In genomic region chr11:43983221-43983795, GRCh38 we compare ENCODE assay signal across 20 cellular contexts. TPM values are rescaled to one million over a fixed set of nuclear protein-coding genes. Genes with fewer than 3 reads are reported as not detected.
DNase-seq lines count a peak whose midpoint lies in the region; ATAC-seq and TF ChIP-seq lines count a peak whose summit lies in the region.
"Had no signal": no experiment of that assay in that cellular context is flagged by ENCODE, and none has a peak within 500 bp of the region (broad histone marks: within the 10 kb centered on the region; RNA-seq: fewer than 3 reads in every experiment).

No MANE protein-coding gene starts in this region.

- H3K36me3 ChIP-seq in Panc1 (ENCODE audit: control insufficient read depth, insufficient read depth, low read length) (no peaks in the 10 kb centered on the region), osteoblast (ENCODE audit: insufficient read depth, low read length) (no peaks in the 10 kb centered on the region)

- BruUV-seq in Panc1 (replicated peaks; lab: Mats Ljungman, UMichigan) = no TSS peak

- TF ChIP-seq POLR2A in GM18505 (IDR thresholded peaks at IDR 0.05; ENCODE audit: borderline replicate concordance, extremely low read depth, insufficient read depth, insufficient read length) = no peak

- H3K27me3 ChIP-seq in Panc1 (ENCODE audit: control insufficient read depth, insufficient read depth, low read length) (peaks cover 3% of the 10 kb centered on the region; the same call in 1 of the 2 replicates), osteoblast (ENCODE audit: insufficient read depth, low read length) (peaks cover 5% of the 10 kb centered on the region)

- in situ Hi-C loops in Panc1 (cut with HindIII; ENCODE audit: low pct_unique_long_range_greater_than_20kb, low sequenced_read_pairs) = no loop called here

- no peaks in the 10 kb centered on the region for H3K79me2 ChIP-seq in osteoblast (ENCODE audit: insufficient read depth, low read length)

- ATAC-seq in Panc1 = peak; percentile 50; the same call in 1 of the 2 replicates
- ATAC-seq in GM18505 (IDR thresholded peaks at IDR 0.05; ENCODE audit: unreplicated experiment) = no peak

- no peaks in the 10 kb centered on the region for H3K4me1 ChIP-seq in Panc1 (ENCODE audit: control insufficient read depth, insufficient read depth, low read length)
- peaks cover 13% of the 10 kb centered on the region for H3K4me1 ChIP-seq in osteoblast (ENCODE audit: insufficient read depth, low read length)

- no peak overlapping the region for H2AFZ ChIP-seq in osteoblast (ENCODE audit: low read length)
- H2AFZ ChIP-seq: PC-9 had no signal

- H3K4me3 ChIP-seq in Panc1 (ENCODE audit: low read depth in 2 of 2, low read length in 2 of 2) (no peak overlapping the region), epithelial cell of proximal tubule (ENCODE audit: low read depth, low read length) (no peak overlapping the region), osteoblast (ENCODE audit: insufficient read depth, low read length) (no peak overlapping the region)
- H3K4me3 ChIP-seq: PC-9 had no signal

- intact Hi-C loops in Panc1 (cut with micrococcal nuclease; ENCODE audit: unreplicated experiment) = no loop called here

- POLR2A ChIA-PET in Panc1 (lab: Charles Lee) = no interaction called here

- H3K4me2 ChIP-seq in osteoblast (ENCODE audit: insufficient read depth, low read length) = no peak overlapping the region
- H3K4me2 ChIP-seq: PC-9, SK-N-SH had no signal

- CTCF ChIA-PET in Panc1 (lab: Charles Lee) = no interaction called here

- DNase-seq in ELR (ENCODE audit: low read depth) (peak; percentile 28), Panc1 (ENCODE audit: low read depth, low spot score) (no peak), epithelial cell of proximal tubule (ENCODE audit: low read depth) (peak; percentile 41), osteoblast (ENCODE audit: insufficient read length, low spot score, missing footprints) (peak; percentile 66), DMS153 treated with DMSO at 0.1 percent for 48 hours (lab: John Stamatoyannopoulos, UW; ENCODE audit: unreplicated experiment) (no peak), CD1c-positive myeloid dendritic cell (ENCODE audit: extremely low spot score) (no peak)
- no peak for DNase-seq in NK-92 treated with Interleukin-12 subunit alpha and Interleukin-12 subunit beta, amount 100 ng/mL, for 24 hours (lab: John Stamatoyannopoulos, UW)
- DNase-seq: COR-L47, HCEC 1CT, KBM-7, NCI-H1436, NCI-H2029, NCI-H2171 treated with DMSO at 0.1 percent for 48 hours, NCI-H748 treated with DMSO at 0.1 percent for 48 hours, Right ventricle myocardium superior, SK-N-SH had no signal

- no peaks in the 10 kb centered on the region for H3K9me3 ChIP-seq in Panc1 (ENCODE audit: control insufficient read depth, insufficient read depth, low read depth, low read length)
- no peaks in the 10 kb centered on the region for H3K9me3 ChIP-seq in osteoblast (ENCODE audit: low read depth, low read length)
- H3K9me3 ChIP-seq: SK-N-SH had no signal

- H3K27ac ChIP-seq in Panc1 (ENCODE audit: low read length) = no peak overlapping the region
- H3K27ac ChIP-seq in osteoblast (ENCODE audit: low read depth, low read length) = no peak overlapping the region
- H3K27ac ChIP-seq: C4-2B, HL-60, PC-9 had no signal

- no peaks in the 10 kb centered on the region for H4K20me1 ChIP-seq in osteoblast (ENCODE audit: insufficient read depth, low read length)

- TF ChIP-seq CTCF in Panc1 (IDR thresholded peaks at IDR 0.05) (no peak), epithelial cell of proximal tubule (conservative IDR thresholded peaks at IDR 0.05; ENCODE audit: low read depth, low read length) (no peak), osteoblast (IDR thresholded peaks at IDR 0.05; ENCODE audit: extremely low read depth, low read depth, low read length) (no peak)

RNA-seq across cellular contexts. Expression of gene C11orf96, which starts 40.9 kb away (rescaled TPM):
- total RNA-seq in Panc1 (2021; ENCODE audit: unreplicated experiment) (0.41 TPM), epithelial cell of proximal tubule (0.46 TPM in 1 of 2 replicates, not detected in the other), osteoblast (9.7 and 20.6 TPM in 2 replicates)
- not detected for polyA plus RNA-seq in Panc1 (2012; ENCODE audit: insufficient read length)
- total RNA-seq: PC-9 had no signal

Comparison
In these comparisons a context has a peak if more than half of its experiments do, and no peak if none do; other contexts are left out.
1. DNase-seq: peak in ELR (single experiment), epithelial cell of proximal tubule (single experiment) and osteoblast (single experiment); none in Panc1 (single experiment), DMS153 treated with DMSO at 0.1 percent for 48 hours (single experiment), NK-92 treated with Interleukin-12 subunit alpha and Interleukin-12 subunit beta, amount 100 ng/mL, for 24 hours (single experiment) and CD1c-positive myeloid dendritic cell (single experiment).